Comparison of ENCODE assay signal across 21 cellular contexts in the genomic region with DNA sequence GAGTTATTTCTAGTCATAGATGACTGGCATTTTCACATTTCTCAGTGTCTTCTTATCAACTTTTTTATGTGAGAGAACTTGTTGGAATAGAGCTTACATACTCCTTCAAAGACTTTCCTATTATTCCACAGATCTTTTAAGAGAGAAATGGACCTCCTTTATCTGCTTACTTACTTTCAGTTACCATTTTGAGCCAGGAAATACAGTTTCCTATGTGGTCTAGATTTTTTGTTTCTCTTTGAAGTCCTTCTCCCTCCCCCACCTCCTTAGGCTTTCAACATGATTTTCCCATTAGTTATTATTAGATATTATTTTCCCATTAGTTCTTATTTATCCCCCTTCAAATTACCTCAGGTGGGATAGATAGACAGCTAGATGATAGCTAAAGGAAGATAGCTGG.
DNase-seq lines count a peak whose midpoint lies in the region; ATAC-seq and TF ChIP-seq lines count a peak whose summit lies in the region.
"Had no signal": no experiment of that assay in that cellular context is flagged by ENCODE, and none has a peak within 500 bp of the region (broad histone marks: within the 10 kb centered on the region; RNA-seq: fewer than 3 reads in every experiment).

No MANE protein-coding gene starts in this region.

- H3K27me3 ChIP-seq in DND-41 (ENCODE audit: insufficient read depth, low read length, poor library complexity): no peaks in the 10 kb centered on the region
- no peaks in the 10 kb centered on the region for H3K27me3 ChIP-seq in MM.1S (replicated peaks; ENCODE audit: insufficient read depth, low read length)
- H3K27me3 ChIP-seq in Peyer's patch: no peaks in the 10 kb centered on the region

- H3K4me1 ChIP-seq in DND-41 (ENCODE audit: insufficient read depth, low read length) (peaks cover 52% of the 10 kb centered on the region), MM.1S (ENCODE audit: low read length) (peaks cover 13% of the 10 kb centered on the region), Peyer's patch (no peaks in the 10 kb centered on the region)
- H3K4me1 ChIP-seq: Caco-2 had no signal

- H3K9me3 ChIP-seq in DND-41 (ENCODE audit: insufficient read depth, low read length, severe bottlenecking): no peaks in the 10 kb centered on the region
- no peaks in the 10 kb centered on the region for H3K9me3 ChIP-seq in MM.1S (replicated peaks; ENCODE audit: insufficient read depth, low read length)
- no peaks in the 10 kb centered on the region for H3K9me3 ChIP-seq in Peyer's patch
- H3K9me3 ChIP-seq: Caco-2 had no signal

- H3F3A ChIP-seq in MM.1S (ENCODE audit: insufficient read depth, low read length): no peaks in the 10 kb centered on the region

- DNase-seq in NCI-H1105 treated with DMSO at 0.1 percent for 48 hours (lab: John Stamatoyannopoulos, UW) (peak; percentile 61), NCI-H1105 (lab: John Stamatoyannopoulos, UW) (no peak), DND-41 (no peak), MM.1S (peak; percentile 46), Peyer's patch (no peak), DMS153 treated with DMSO at 0.1 percent for 48 hours (lab: John Stamatoyannopoulos, UW; ENCODE audit: unreplicated experiment) (no peak), NCI-H524 (lab: John Stamatoyannopoulos, UW) (no peak)
- DNase-seq in activated naive CD4-positive, alpha-beta T cell treated with anti-CD3 and anti-CD28 coated beads, Interleukin-2, amount 50 U/mL, for 72 hours (ENCODE audit: low spot score in 2 of 2): no peak
- DNase-seq: C1 segment of cervical spinal cord; Caco-2; CD4-positive, CD25-positive, alpha-beta regulatory T cell; CD8-positive, alpha-beta T cell; DMS153; EL; GDM1; GM23248; H7; HCEC 1CT had no signal

- TF ChIP-seq CTCF in DND-41 (IDR thresholded peaks at IDR 0.05; ENCODE audit: borderline replicate concordance, extremely low read depth, low read length, poor library complexity, severe bottlenecking) (no peak), MM.1S (IDR thresholded peaks at IDR 0.05; ENCODE audit: low read length) (no peak), Peyer's patch (IDR thresholded peaks at IDR 0.05) (no peak)

- H3K36me3 ChIP-seq in DND-41 (ENCODE audit: insufficient read depth, low read length): no peaks in the 10 kb centered on the region
- no peaks in the 10 kb centered on the region for H3K36me3 ChIP-seq in MM.1S (replicated peaks; ENCODE audit: insufficient read depth, low read length)
- no peaks in the 10 kb centered on the region for H3K36me3 ChIP-seq in Peyer's patch

- peak overlapping the region; percentile 68 for H3K27ac ChIP-seq in DND-41 (ENCODE audit: low read length)
- H3K27ac ChIP-seq in MM.1S (ENCODE audit: low read length): no peak overlapping the region
- H3K27ac ChIP-seq in Peyer's patch: no peak overlapping the region
- H3K27ac ChIP-seq: 22Rv1, GM23248 had no signal

- ATAC-seq in DND-41 (ENCODE audit: insufficient read depth, low read depth): peak; percentile 73
- ATAC-seq in activated naive CD4-positive, alpha-beta T cell treated with anti-CD3 and anti-CD28 coated beads, Interleukin-2, amount 50 U/mL, for 72 hours: no peak
- ATAC-seq: CD8-positive, alpha-beta T cell; GM12878 had no signal

- TF ChIP-seq POLR2A in Peyer's patch (IDR thresholded peaks at IDR 0.05): no peak

- H3K9me2 ChIP-seq in MM.1S (replicated peaks; ENCODE audit: insufficient read depth, low read length): no peaks in the 10 kb centered on the region

- H4K20me1 ChIP-seq in DND-41 (ENCODE audit: insufficient read depth, low read length) (no peaks in the 10 kb centered on the region), MM.1S (ENCODE audit: insufficient read depth, low read length) (no peaks in the 10 kb centered on the region)

- no peak overlapping the region for H3K27ac Mint-ChIP-seq in activated naive CD4-positive, alpha-beta T cell treated with anti-CD3 and anti-CD28 coated beads, Interleukin-2, amount 50 U/mL, for 72 hours
- H3K27ac Mint-ChIP-seq: B cell; CD4-positive, CD25-positive, alpha-beta regulatory T cell; CD8-positive, alpha-beta T cell had no signal

- H3K9ac ChIP-seq in DND-41 (ENCODE audit: low read depth, low read length): peak overlapping the region; percentile 11; the same call in 1 of the 2 replicates
- no peak overlapping the region for H3K9ac ChIP-seq in MM.1S (ENCODE audit: low read length)
- H3K9ac ChIP-seq: GM23248 had no signal

- H3K36me3 Mint-ChIP-seq in activated naive CD4-positive, alpha-beta T cell treated with anti-CD3 and anti-CD28 coated beads, Interleukin-2, amount 50 U/mL, for 72 hours: no peaks in the 10 kb centered on the region
- H3K36me3 Mint-ChIP-seq: CD4-positive, CD25-positive, alpha-beta regulatory T cell; CD8-positive, alpha-beta T cell had no signal

- H3K4me2 ChIP-seq in DND-41 (ENCODE audit: insufficient read depth, low read length) (peak overlapping the region; percentile 29), MM.1S (ENCODE audit: low read depth, low read length) (peak overlapping the region; percentile 68)

- H3K79me2 ChIP-seq in DND-41 (ENCODE audit: insufficient read depth, low read length): no peaks in the 10 kb centered on the region
- H3K79me2 ChIP-seq in MM.1S (ENCODE audit: low read length): no peaks in the 10 kb centered on the region

- peaks cover 0 to 3% of the 10 kb centered on the region in 2 donors for H3K9me3 Mint-ChIP-seq in activated naive CD4-positive, alpha-beta T cell treated with anti-CD3 and anti-CD28 coated beads, Interleukin-2, amount 50 U/mL, for 72 hours
- H3K9me3 Mint-ChIP-seq: CD8-positive, alpha-beta T cell had no signal

- 0 out of 2 replicates have a peak overlapping the region, but pooled peaks have one; percentile 30 for H2AFZ ChIP-seq in DND-41 (ENCODE audit: low read depth, low read length)
- no peak overlapping the region for H2AFZ ChIP-seq in MM.1S (ENCODE audit: low read length)
- H2AFZ ChIP-seq: GM23248 had no signal

- H3K4me3 ChIP-seq in DND-41 (ENCODE audit: low read depth in 1 of 2, low read length in 2 of 2): no peak overlapping the region
- H3K4me3 ChIP-seq in MM.1S (ENCODE audit: low read length): no peak overlapping the region
- no peak overlapping the region for H3K4me3 ChIP-seq in Peyer's patch
- H3K4me3 ChIP-seq: GM12878, GM23248 had no signal

Comparison
In these comparisons a context has a peak if more than half of its experiments do, and no peak if none do; other contexts are left out.
1. DNase-seq: peak in NCI-H1105 treated with DMSO at 0.1 percent for 48 hours (single experiment) and MM.1S (single experiment); none in NCI-H1105 (single experiment), DND-41 (single experiment), Peyer's patch (0 of 3), DMS153 treated with DMSO at 0.1 percent for 48 hours (single experiment), NCI-H524 (0 of 2) and activated naive CD4-positive, alpha-beta T cell treated with anti-CD3 and anti-CD28 coated beads, Interleukin-2, amount 50 U/mL, for 72 hours (0 of 2).